Comparison of ENCODE assay signal across 1 cellular context in the genomic region with DNA sequence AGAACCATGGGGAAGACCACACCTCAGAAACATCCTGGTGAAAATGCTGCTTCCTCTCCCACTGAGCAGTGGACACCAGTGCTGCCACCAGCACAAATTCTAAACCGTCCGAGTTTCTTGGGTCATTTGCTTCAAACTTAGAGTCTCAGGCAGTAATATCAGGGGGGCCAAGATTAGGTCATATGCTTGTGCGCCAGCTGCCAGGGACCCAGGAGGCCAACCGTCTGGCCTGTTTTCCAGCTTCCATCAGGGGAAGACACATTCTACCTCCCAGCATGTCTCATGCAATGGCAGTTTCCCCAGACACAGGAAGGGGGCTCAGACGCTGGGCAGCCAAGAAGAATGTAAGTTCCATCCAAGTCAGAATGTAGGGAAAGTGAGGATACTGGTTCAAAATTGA.
TF ChIP-seq lines count a peak whose summit lies in the region.

No MANE protein-coding gene starts in this region.

TF ChIP-seq in K562, 482 proteins besides CTCF, POLR2A, EP300 and RAD21 (continued from another document):
- TF ChIP-seq CREBBP (IDR thresholded peaks at IDR 0.05; ENCODE audit: low read depth, low read length): no peak
